In genomic region chr3:131612745-131613144, GRCh38 we compare ENCODE assay signal across 24 cellular contexts.
"Had no signal": no experiment of that assay in that cellular context is flagged by ENCODE, and none has a peak within 500 bp of the region (broad histone marks: within the 10 kb centered on the region; RNA-seq: fewer than 3 reads in every experiment).

No MANE protein-coding gene starts in this region.

- H3K36me3 ChIP-seq: left lung, lower lobe of right lung, right atrium auricular region, right lobe of liver, stomach, tibial artery, upper lobe of right lung had no signal

- H2AFZ ChIP-seq: parathyroid adenoma had no signal

- H3K4me1 ChIP-seq: left lung, lower lobe of right lung, parathyroid adenoma, right atrium auricular region, right lobe of liver, stomach, tibial artery, upper lobe of right lung had no signal

- H3K27ac ChIP-seq: left lung, lower lobe of right lung, parathyroid adenoma, right atrium auricular region, right lobe of liver, skin epidermis, stomach, testis, tibial artery, upper lobe of right lung had no signal

- H3K79me2 ChIP-seq: parathyroid adenoma had no signal

- ATAC-seq: left colon; left lung; lower lobe of right lung; naive thymus-derived CD8-positive, alpha-beta T cell; right lobe of liver; stimulated activated naive B cell treated with anti-CD40 and anti-IgM and Interleukin-4, amounts not matched to agents 10 μg/mL and 1 μg/mL and 100 μg/mL, for 72 hours; stimulated activated naive CD8-positive, alpha-beta T cell treated with anti-CD3 and anti-CD28 coated beads, Interleukin-15, Interleukin-2, amounts not matched to agents 100 U/mL and 50 U/mL, for 24 hours; upper lobe of right lung had no signal

- H3K27me3 ChIP-seq: left lung, right atrium auricular region, right lobe of liver, stomach, testis, tibial artery had no signal

- H3K9me3 ChIP-seq: left lung, lower lobe of right lung, right atrium auricular region, right lobe of liver, stomach, testis, tibial artery, upper lobe of right lung had no signal

- H3K4me3 ChIP-seq: left lung, lower lobe of right lung, right atrium auricular region, right lobe of liver, skin epidermis, stomach, testis, tibial artery, upper lobe of right lung had no signal

- DNase-seq: hypothalamus; immature natural killer cell; kidney; left colon; left lung; lower lobe of right lung; mammary epithelial cell; mesenchymal stem cell; naive thymus-derived CD8-positive, alpha-beta T cell; nucleus accumbens; right lobe of liver; stimulated activated CD4-positive, alpha-beta T cell treated with anti-CD3 and anti-CD28 coated beads, Interleukin-12 subunit alpha, Interleukin-12 subunit beta, amount 100 ng/mL, for 4 hours; stimulated activated CD4-positive, alpha-beta T cell treated with anti-CD3 and anti-CD28 coated beads, Interleukin-15, amount 100 ng/mL, for 24 hours; stimulated activated CD4-positive, alpha-beta T cell treated with anti-CD3 and anti-CD28 coated beads, Interleukin-2, amount 100 ng/mL, for 24 hours; stimulated activated CD4-positive, alpha-beta T cell treated with anti-CD3 and anti-CD28 coated beads, Interleukin-4, amount 100 ng/mL, for 1 hour; stimulated activated naive B cell treated with anti-CD40 and anti-IgM and Interleukin-4, amounts not matched to agents 10 μg/mL and 1 μg/mL and 100 μg/mL, for 72 hours; stimulated activated naive CD8-positive, alpha-beta T cell treated with anti-CD3 and anti-CD28 coated beads, Interleukin-15, Interleukin-2, amounts not matched to agents 100 U/mL and 50 U/mL, for 24 hours; stomach; testis; tibial artery; upper lobe of right lung had no signal
